In genomic region chr3:134876836-134877235, GRCh38 we compare ENCODE assay signal across 38 cellular contexts.
"Had no signal": no experiment of that assay in that cellular context is flagged by ENCODE, and none has a peak within 500 bp of the region (broad histone marks: within the 10 kb centered on the region; RNA-seq: fewer than 3 reads in every experiment).

No MANE protein-coding gene starts in this region.

- H3K27ac Mint-ChIP-seq: activated naive CD4-positive, alpha-beta T cell treated with anti-CD3 and anti-CD28 coated beads for 36 hours; activated naive CD4-positive, alpha-beta T cell treated with anti-CD3 and anti-CD28 coated beads, Interleukin-2, amount 10 ng/mL, durations not matched to agents 7 days and 5 days; activated naive CD4-positive, alpha-beta T cell treated with anti-CD3 and anti-CD28 coated beads, Interleukin-2, amount 50 U/mL, for 24 hours; activated naive CD4-positive, alpha-beta T cell treated with anti-CD3 and anti-CD28 coated beads, Interleukin-2, amount 50 U/mL, for 72 hours; activated naive CD8-positive, alpha-beta T cell; activated naive CD8-positive, alpha-beta T cell treated with anti-CD3 and anti-CD28 coated beads for 36 hours; activated naive CD8-positive, alpha-beta T cell treated with anti-CD3 and anti-CD28 coated beads, Interleukin-2, amount 10 ng/mL, durations not matched to agents 7 days and 5 days; activated naive CD8-positive, alpha-beta T cell treated with anti-CD3 and anti-CD28 coated beads, Interleukin-2, amount 50 U/mL, for 24 hours; activated T-cell treated with anti-CD3 and anti-CD28 coated beads, Interleukin-2, amount 50 U/mL, for 24 hours; activated T-helper 1 cell treated with anti-CD3 and anti-CD28 coated beads, Interleukin-12 subunit alpha, Interleukin-12 subunit beta, Interleukin-2, Interleukin-4 antibody, amounts not matched to agents 30 ng/mL and 10 ng/mL and 1 ng/mL, durations not matched to agents 14 hours and 24 hours and 36 hours; activated T-helper 17 cell treated with anti-CD3 and anti-CD28 coated beads, Interleukin-2, amount 50 U/mL, for 72 hours; activated T-helper 2 cell treated with anti-CD3 and anti-CD28 coated beads, Interferon-gamma antibody, Interleukin-2, Interleukin-4, amounts not matched to agents 10 μg/mL and 5 μg/mL and 100 μg/mL, durations not matched to agents 14 hours and 24 hours and 36 hours; brain had no signal

- ATAC-seq: activated naive CD4-positive, alpha-beta T cell treated with anti-CD3 and anti-CD28 coated beads, Interleukin-2, amount 50 U/mL, for 72 hours; activated naive CD8-positive, alpha-beta T cell treated with anti-CD3 and anti-CD28 coated beads, Interleukin-2, amount 50 U/mL, for 24 hours; activated T-cell treated with anti-CD3 and anti-CD28 coated beads, Interleukin-2, amount 50 U/mL, for 4 hours; activated T-helper 17 cell treated with anti-CD3 and anti-CD28 coated beads, Interleukin-2, amount 50 U/mL, for 72 hours; body of pancreas had no signal

- H3K4me3 ChIP-seq: adrenal gland, ascending aorta, body of pancreas, breast epithelium, cardiac muscle cell had no signal

- H3K36me3 Mint-ChIP-seq: activated naive CD4-positive, alpha-beta T cell treated with anti-CD3 and anti-CD28 coated beads, Interleukin-2, amount 10 ng/mL, durations not matched to agents 7 days and 5 days; activated naive CD4-positive, alpha-beta T cell treated with anti-CD3 and anti-CD28 coated beads, Interleukin-2, amount 50 U/mL, for 24 hours; activated naive CD4-positive, alpha-beta T cell treated with anti-CD3 and anti-CD28 coated beads, Interleukin-2, amount 50 U/mL, for 72 hours; activated naive CD8-positive, alpha-beta T cell; activated naive CD8-positive, alpha-beta T cell treated with anti-CD3 and anti-CD28 coated beads for 36 hours; activated naive CD8-positive, alpha-beta T cell treated with anti-CD3 and anti-CD28 coated beads, Interleukin-2, amount 10 ng/mL, durations not matched to agents 7 days and 5 days had no signal

- H3K9me3 Mint-ChIP-seq: activated naive CD4-positive, alpha-beta T cell treated with anti-CD3 and anti-CD28 coated beads for 36 hours; activated naive CD4-positive, alpha-beta T cell treated with anti-CD3 and anti-CD28 coated beads, Interleukin-2, amount 10 ng/mL, durations not matched to agents 7 days and 5 days; activated naive CD4-positive, alpha-beta T cell treated with anti-CD3 and anti-CD28 coated beads, Interleukin-2, amount 50 U/mL, for 24 hours; activated naive CD4-positive, alpha-beta T cell treated with anti-CD3 and anti-CD28 coated beads, Interleukin-2, amount 50 U/mL, for 72 hours; activated naive CD8-positive, alpha-beta T cell treated with anti-CD3 and anti-CD28 coated beads for 36 hours; activated naive CD8-positive, alpha-beta T cell treated with anti-CD3 and anti-CD28 coated beads, Interleukin-2, amount 10 ng/mL, durations not matched to agents 7 days and 5 days; activated T-cell treated with anti-CD3 and anti-CD28 coated beads, Interleukin-2, amount 50 U/mL, for 24 hours; activated T-helper 1 cell treated with anti-CD3 and anti-CD28 coated beads, Interleukin-12 subunit alpha, Interleukin-12 subunit beta, Interleukin-2, Interleukin-4 antibody, amounts not matched to agents 30 ng/mL and 10 ng/mL and 1 ng/mL, durations not matched to agents 14 hours and 24 hours and 36 hours; activated T-helper 2 cell treated with anti-CD3 and anti-CD28 coated beads, Interferon-gamma antibody, Interleukin-2, Interleukin-4, amounts not matched to agents 10 μg/mL and 5 μg/mL and 100 μg/mL, durations not matched to agents 14 hours and 24 hours and 36 hours had no signal

- H3K4me1 ChIP-seq: adrenal gland, ascending aorta, body of pancreas, breast epithelium had no signal

- H3K27me3 ChIP-seq: adrenal gland, ascending aorta, body of pancreas, brain microvascular endothelial cell, breast epithelium, cardiac muscle cell had no signal

- H3K9me3 ChIP-seq: adrenal gland, ascending aorta, body of pancreas, breast epithelium had no signal

- H3K4me1 Mint-ChIP-seq: activated naive CD4-positive, alpha-beta T cell treated with anti-CD3 and anti-CD28 coated beads, Interleukin-2, amount 10 ng/mL, durations not matched to agents 7 days and 5 days; activated naive CD4-positive, alpha-beta T cell treated with anti-CD3 and anti-CD28 coated beads, Interleukin-2, amount 50 U/mL, for 24 hours; activated naive CD8-positive, alpha-beta T cell treated with anti-CD3 and anti-CD28 coated beads for 36 hours; activated naive CD8-positive, alpha-beta T cell treated with anti-CD3 and anti-CD28 coated beads, Interleukin-2, amount 10 ng/mL, durations not matched to agents 7 days and 5 days; activated naive CD8-positive, alpha-beta T cell treated with anti-CD3 and anti-CD28 coated beads, Interleukin-2, amount 50 U/mL, for 24 hours; activated T-helper 17 cell treated with anti-CD3 and anti-CD28 coated beads, Interleukin-2, amount 50 U/mL, for 72 hours; central memory CD8-positive, alpha-beta T cell had no signal

- H3K27me3 Mint-ChIP-seq: activated naive CD4-positive, alpha-beta T cell treated with anti-CD3 and anti-CD28 coated beads, Interleukin-2, amount 50 U/mL, for 24 hours; activated T-cell treated with anti-CD3 and anti-CD28 coated beads, Interleukin-2, amount 50 U/mL, for 24 hours; central memory CD8-positive, alpha-beta T cell had no signal

- H3K27ac ChIP-seq: adrenal gland, ascending aorta, body of pancreas, brain microvascular endothelial cell, breast epithelium, cardiac muscle cell had no signal

- H3K36me3 ChIP-seq: adrenal gland, ascending aorta, brain microvascular endothelial cell, breast epithelium, cardiac muscle cell had no signal

- H3K4me3 Mint-ChIP-seq: activated naive CD4-positive, alpha-beta T cell treated with anti-CD3 and anti-CD28 coated beads for 36 hours; activated naive CD4-positive, alpha-beta T cell treated with anti-CD3 and anti-CD28 coated beads, Interleukin-2, amount 10 ng/mL, durations not matched to agents 7 days and 5 days; activated naive CD4-positive, alpha-beta T cell treated with anti-CD3 and anti-CD28 coated beads, Interleukin-2, amount 50 U/mL, for 24 hours; activated naive CD8-positive, alpha-beta T cell; activated naive CD8-positive, alpha-beta T cell treated with anti-CD3 and anti-CD28 coated beads for 36 hours; activated naive CD8-positive, alpha-beta T cell treated with anti-CD3 and anti-CD28 coated beads, Interleukin-2, amount 10 ng/mL, durations not matched to agents 7 days and 5 days; activated naive CD8-positive, alpha-beta T cell treated with anti-CD3 and anti-CD28 coated beads, Interleukin-2, amount 50 U/mL, for 24 hours; activated T-cell treated with anti-CD3 and anti-CD28 coated beads, Interleukin-2, amount 50 U/mL, for 24 hours; activated T-cell treated with anti-CD3 and anti-CD28 coated beads, Interleukin-2, amount 50 U/mL, for 4 hours; activated T-helper 1 cell treated with anti-CD3 and anti-CD28 coated beads, Interleukin-12 subunit alpha, Interleukin-12 subunit beta, Interleukin-2, Interleukin-4 antibody, amounts not matched to agents 30 ng/mL and 10 ng/mL and 1 ng/mL, durations not matched to agents 14 hours and 24 hours and 36 hours; activated T-helper 17 cell treated with anti-CD3 and anti-CD28 coated beads, Interleukin-2, amount 50 U/mL, for 72 hours; brain; central memory CD8-positive, alpha-beta T cell had no signal

- DNase-seq: activated effector memory CD4-positive, alpha-beta T cell treated with anti-CD3 and anti-CD28 coated beads, Interleukin-2, amount 50 U/mL, for 16 hours; activated effector memory CD4-positive, alpha-beta T cell treated with Interleukin-2 at 50 U/mL for 16 hours; activated gamma-delta T cell; activated gamma-delta T cell treated with Interleukin-2 at 50 U/mL for 16 hours; activated naive CD4-positive, alpha-beta T cell; activated naive CD4-positive, alpha-beta T cell treated with anti-CD3 and anti-CD28 coated beads for 36 hours; activated naive CD4-positive, alpha-beta T cell treated with anti-CD3 and anti-CD28 coated beads, Interleukin-2, amount 10 ng/mL, durations not matched to agents 7 days and 5 days; activated naive CD4-positive, alpha-beta T cell treated with anti-CD3 and anti-CD28 coated beads, Interleukin-2, amount 50 U/mL, for 16 hours; activated naive CD4-positive, alpha-beta T cell treated with Interleukin-2 at 50 U/mL for 16 hours; activated naive CD8-positive, alpha-beta T cell treated with anti-CD3 and anti-CD28 coated beads for 36 hours; activated naive CD8-positive, alpha-beta T cell treated with anti-CD3 and anti-CD28 coated beads, Interleukin-2, amount 10 ng/mL, durations not matched to agents 7 days and 5 days; activated naive CD8-positive, alpha-beta T cell treated with anti-CD3 and anti-CD28 coated beads, Interleukin-2, amount 50 U/mL, for 24 hours; activated T-cell treated with anti-CD3 and anti-CD28 coated beads for 4 hours; activated T-cell treated with anti-CD3 and anti-CD28 coated beads, Interleukin-2, amount 50 U/mL, for 1 hour; activated T-cell treated with anti-CD3 and anti-CD28 coated beads, Interleukin-2, amount 50 U/mL, for 24 hours; activated T-cell treated with anti-CD3 and anti-CD28 coated beads, Interleukin-2, amount 50 U/mL, for 4 hours; activated T-cell treated with anti-CD3 and anti-CD28 coated beads, Interleukin-2, amount 50 U/mL, for 48 hours; adrenal gland; amniotic stem cell; amygdala; anterior cingulate cortex; aorta; body of pancreas; brain microvascular endothelial cell; caudate nucleus; central memory CD4-positive, alpha-beta T cell; cerebellar nuclear complex had no signal
